ENCODE assay signal across 25 cellular contexts in the genomic region with DNA sequence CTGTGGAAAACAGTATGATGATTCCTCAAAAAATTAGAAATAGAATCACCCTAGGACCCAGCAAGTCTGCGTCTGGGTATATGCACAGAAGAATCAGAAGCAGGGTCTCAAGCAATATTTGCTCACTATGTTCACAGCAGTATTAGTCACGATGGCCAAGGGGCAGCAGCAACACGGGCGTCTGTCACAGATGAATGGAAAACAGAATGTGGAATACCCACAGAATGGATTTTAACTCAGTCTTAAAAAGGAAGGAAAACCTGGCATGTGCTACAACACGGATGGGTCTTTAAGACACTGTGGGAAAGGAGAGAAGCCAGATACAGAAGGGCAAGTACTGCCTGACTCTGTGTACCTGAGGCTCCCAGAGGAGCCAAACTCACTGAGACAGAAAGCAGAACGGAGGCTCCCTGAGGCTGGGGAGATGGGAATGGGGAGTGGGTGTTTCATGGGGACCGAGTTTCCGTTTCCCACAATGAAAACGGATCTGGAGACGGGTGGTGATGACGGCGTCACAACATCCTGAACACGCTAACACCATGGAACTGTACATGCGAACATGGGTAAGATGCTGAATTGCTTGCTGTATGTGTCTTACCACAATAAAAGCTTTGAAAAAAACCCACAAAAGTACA.
"Had no signal": no experiment of that assay in that cellular context is flagged by ENCODE, and none has a peak within 500 bp of the region (broad histone marks: within the 10 kb centered on the region; RNA-seq: fewer than 3 reads in every experiment).

No MANE protein-coding gene starts in this region.

- H3K9ac ChIP-seq: KMS-11 had no signal

- DNase-seq: activated CD4-positive, alpha-beta T cell treated with anti-CD3 and anti-CD28 coated beads for 48 hours; activated CD4-positive, alpha-beta T cell treated with anti-CD3 and anti-CD28 coated beads, Interleukin-2, amount 50 U/mL, for 4 hours; activated CD4-positive, CD25-positive, alpha-beta regulatory T cell treated with anti-CD3 and anti-CD28 coated beads, Interleukin-2, amount 50 U/mL, for 72 hours; activated CD8-positive, alpha-beta memory T cell treated with anti-CD3 and anti-CD28 coated beads, Interleukin-2, amount 50 U/mL, for 48 hours; activated CD8-positive, alpha-beta T cell treated with anti-CD3 and anti-CD28 coated beads, Interleukin-2, amount 10 ng/mL, durations not matched to agents 7 days and 5 days; activated naive CD4-positive, alpha-beta T cell treated with Interleukin-2 at 50 U/mL for 16 hours; activated T-cell treated with anti-CD3 and anti-CD28 coated beads, Interleukin-2, amount 50 U/mL, for 1 hour; amygdala; cerebellar nuclear complex; NCI-H1092; NCI-H1417; NCI-H1930; NCI-H345; NCI-H510A treated with DMSO at 0.1 percent for 48 hours; NCI-H69; NK-92 treated with Interleukin-12 subunit alpha and Interleukin-12 subunit beta, amount 100 ng/mL, for 24 hours; OCI-M1; Right ventricle myocardium superior had no signal

- H3K4me3 Mint-ChIP-seq: activated CD8-positive, alpha-beta T cell treated with anti-CD3 and anti-CD28 coated beads, Interleukin-2, amount 10 ng/mL, durations not matched to agents 7 days and 5 days; brain; T-helper 1 cell treated with Interleukin-12 subunit alpha and Interleukin-12 subunit beta and Interleukin-4 antibody, amounts not matched to agents 30 μg/mL and 1 μg/mL, for 36 hours; WTC11 had no signal

- H3K4me1 Mint-ChIP-seq: WTC11 had no signal

- H3K9me3 Mint-ChIP-seq: activated naive CD4-positive, alpha-beta T cell treated with anti-CD3 and anti-CD28 coated beads, Interleukin-2, amount 50 U/mL, for 72 hours; T-helper 1 cell treated with Interleukin-12 subunit alpha and Interleukin-12 subunit beta and Interleukin-4 antibody, amounts not matched to agents 30 μg/mL and 1 μg/mL, for 36 hours; WTC11 had no signal

- H3K36me3 Mint-ChIP-seq: activated naive CD4-positive, alpha-beta T cell treated with anti-CD3 and anti-CD28 coated beads, Interleukin-2, amount 50 U/mL, for 72 hours; brain; WTC11 had no signal

- H3K27ac Mint-ChIP-seq: activated CD8-positive, alpha-beta T cell treated with anti-CD3 and anti-CD28 coated beads, Interleukin-2, amount 10 ng/mL, durations not matched to agents 7 days and 5 days; activated naive CD4-positive, alpha-beta T cell treated with anti-CD3 and anti-CD28 coated beads, Interleukin-2, amount 50 U/mL, for 72 hours; T-helper 1 cell treated with Interleukin-12 subunit alpha and Interleukin-12 subunit beta and Interleukin-4 antibody, amounts not matched to agents 30 μg/mL and 1 μg/mL, for 36 hours; WTC11 had no signal

- H3K27ac ChIP-seq: KMS-11, RWPE1 had no signal

- H3K4me2 ChIP-seq: KMS-11 had no signal

- ATAC-seq: activated CD8-positive, alpha-beta T cell treated with anti-CD3 and anti-CD28 coated beads, Interleukin-2, amount 10 ng/mL, durations not matched to agents 7 days and 5 days; activated naive CD4-positive, alpha-beta T cell treated with anti-CD3 and anti-CD28 coated beads, Interleukin-2, amount 50 U/mL, for 72 hours; Panc1; WTC11 had no signal
